Comparison of ENCODE assay signal across 1 cellular context in genomic region chr14:100785338-100785615, GRCh38.
TF ChIP-seq lines count a peak whose summit lies in the region.

No MANE protein-coding gene starts in this region.

TF ChIP-seq in HepG2, 621 proteins besides CTCF, POLR2A, EP300 and RAD21:
- TF ChIP-seq SIN3A (IDR thresholded peaks at IDR 0.05; ENCODE audit: borderline replicate concordance, low read depth, low read length): no peak
- no peak for TF ChIP-seq FOXK2 (IDR thresholded peaks at IDR 0.05)
- no peak for TF ChIP-seq RORA (CRISPR knock-in tag; IDR thresholded peaks at IDR 0.05)
- TF ChIP-seq ZNF264 (CRISPR knock-in tag; IDR thresholded peaks at IDR 0.05): no peak
- no peak for TF ChIP-seq MBNL3 (CRISPR knock-in tag; conservative IDR thresholded peaks at IDR 0.05)
- TF ChIP-seq ZNF644 (CRISPR knock-in tag; IDR thresholded peaks at IDR 0.05; ENCODE audit: low read depth): no peak
- TF ChIP-seq SATB2 (CRISPR knock-in tag; IDR thresholded peaks at IDR 0.05): no peak
- no peak for TF ChIP-seq CCAR2 (optimal IDR thresholded peaks at IDR 0.05; ENCODE audit: low read depth, low read length)
- TF ChIP-seq THYN1 (CRISPR knock-in tag; IDR thresholded peaks at IDR 0.05; ENCODE audit: borderline replicate concordance, low read depth): no peak
- TF ChIP-seq ETV5 (CRISPR knock-in tag; IDR thresholded peaks at IDR 0.05; ENCODE audit: borderline replicate concordance): no peak
- TF ChIP-seq GLMP (CRISPR knock-in tag; IDR thresholded peaks at IDR 0.05; ENCODE audit: borderline replicate concordance): no peak
- no peak for TF ChIP-seq TFDP1 (CRISPR knock-in tag; IDR thresholded peaks at IDR 0.05; ENCODE audit: borderline replicate concordance)
- peak; percentile 42 for TF ChIP-seq HNF4A (CRISPR knock-in tag; IDR thresholded peaks at IDR 0.05)
- TF ChIP-seq ZMYM3 (CRISPR knock-in tag; IDR thresholded peaks at IDR 0.05): no peak
- peak; percentile 36; the same call in 1 of the 2 replicates for TF ChIP-seq TFAP4 (IDR thresholded peaks at IDR 0.05; ENCODE audit: borderline replicate concordance, low read depth)
- TF ChIP-seq HDAC2 (CRISPR knock-in tag; IDR thresholded peaks at IDR 0.05): no peak
- TF ChIP-seq ARID4A (CRISPR knock-in tag; IDR thresholded peaks at IDR 0.05; ENCODE audit: borderline replicate concordance): 0 out of 2 replicates have a peak, but pooled peaks have one; percentile 14
- no peak for TF ChIP-seq FOXC1 (CRISPR knock-in tag; IDR thresholded peaks at IDR 0.05; ENCODE audit: borderline replicate concordance)
- no peak for TF ChIP-seq ZNF160 (CRISPR knock-in tag; IDR thresholded peaks at IDR 0.05)
- peak; percentile 25; the same call in 1 of the 2 replicates for TF ChIP-seq NR2F6 (IDR thresholded peaks at IDR 0.05)
- 0 out of 2 replicates have a peak, but pooled peaks have one; percentile 13 for TF ChIP-seq NR2F6 (CRISPR knock-in tag; IDR thresholded peaks at IDR 0.05)
- no peak for TF ChIP-seq PHF8 (CRISPR knock-in tag; IDR thresholded peaks at IDR 0.05)
- TF ChIP-seq ETV6 (CRISPR knock-in tag; conservative IDR thresholded peaks at IDR 0.05): no peak
- no peak for TF ChIP-seq AKNA (CRISPR knock-in tag; IDR thresholded peaks at IDR 0.05; ENCODE audit: borderline replicate concordance)
- no peak for TF ChIP-seq RBFOX2 (IDR thresholded peaks at IDR 0.05; ENCODE audit: low read depth, low read length)
- TF ChIP-seq MLLT10 (CRISPR knock-in tag; IDR thresholded peaks at IDR 0.05): no peak
- TF ChIP-seq AGO1 (IDR thresholded peaks at IDR 0.05; ENCODE audit: low read depth, low read length, poor library complexity, severe bottlenecking): no peak
- no peak for TF ChIP-seq ZBTB44 (CRISPR knock-in tag; IDR thresholded peaks at IDR 0.05)
- TF ChIP-seq GABPA (IDR thresholded peaks at IDR 0.05; ENCODE audit: low read depth, low read length): no peak
- TF ChIP-seq GABPA (CRISPR knock-in tag; IDR thresholded peaks at IDR 0.05; ENCODE audit: low read depth): no peak
- TF ChIP-seq CCDC6 (CRISPR knock-in tag; IDR thresholded peaks at IDR 0.05): no peak
